ENCODE assay signal across 5 cellular contexts in genomic region chr7:132245539-132245938, GRCh38.
TF ChIP-seq lines count a peak whose summit lies in the region.

No MANE protein-coding gene starts in this region.

TF ChIP-seq in SK-N-SH treated with all-trans-retinoic acid at 6 μM for 48 hours, 23 proteins besides CTCF, POLR2A, EP300 and RAD21:
- no peak for TF ChIP-seq ESRRG (CRISPR knock-in tag; IDR thresholded peaks at IDR 0.05)
- TF ChIP-seq TOX (CRISPR knock-in tag; IDR thresholded peaks at IDR 0.05; ENCODE audit: borderline replicate concordance): no peak
- TF ChIP-seq ZNF8 (CRISPR knock-in tag; IDR thresholded peaks at IDR 0.05): peak; percentile 98
- TF ChIP-seq ZNF565 (CRISPR knock-in tag; conservative IDR thresholded peaks at IDR 0.05; ENCODE audit: low read depth): no peak

TF ChIP-seq in SK-N-SH, 30 proteins besides CTCF, POLR2A, EP300 and RAD21:
- TF ChIP-seq JUND (IDR thresholded peaks at IDR 0.05) (no peak), FOSL2 (IDR thresholded peaks at IDR 0.05; ENCODE audit: borderline replicate concordance, low read depth) (no peak), NFIC (IDR thresholded peaks at IDR 0.05; ENCODE audit: borderline replicate concordance) (no peak), RFX5 (IDR thresholded peaks at IDR 0.05; ENCODE audit: low read length) (no peak), POLR2AphosphoS5 (IDR thresholded peaks at IDR 0.05; ENCODE audit: low read depth, low read length) (no peak), PBX3 (IDR thresholded peaks at IDR 0.05) (no peak)

TF ChIP-seq in HEK293, 187 proteins besides CTCF, POLR2A, EP300 and RAD21 (continues in another document):
- TF ChIP-seq, protein P1, sequence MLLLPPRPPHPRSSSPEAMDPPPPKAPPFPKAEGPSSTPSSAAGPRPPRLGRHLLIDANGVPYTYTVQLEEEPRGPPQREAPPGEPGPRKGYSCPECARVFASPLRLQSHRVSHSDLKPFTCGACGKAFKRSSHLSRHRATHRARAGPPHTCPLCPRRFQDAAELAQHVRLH (tag by site-specific recombination; IDR thresholded peaks at IDR 0.05): peak; percentile 81; the same call in 1 of the 2 replicates
- TF ChIP-seq ZNF544 (tag by site-specific recombination; IDR thresholded peaks at IDR 0.05) (no peak), WT1 (tag by site-specific recombination; IDR thresholded peaks at IDR 0.05) (no peak), PRDM2 (tag by site-specific recombination; IDR thresholded peaks at IDR 0.05; ENCODE audit: borderline replicate concordance) (no peak), ZNF37A (tag by site-specific recombination; IDR thresholded peaks at IDR 0.05) (no peak), ZNF335 (tag by site-specific recombination; conservative IDR thresholded peaks at IDR 0.05) (no peak), ZNF146 (tag by site-specific recombination; IDR thresholded peaks at IDR 0.05) (peak; percentile 98), ZNF140 (tag by site-specific recombination; IDR thresholded peaks at IDR 0.05) (no peak)
- TF ChIP-seq, protein P2, sequence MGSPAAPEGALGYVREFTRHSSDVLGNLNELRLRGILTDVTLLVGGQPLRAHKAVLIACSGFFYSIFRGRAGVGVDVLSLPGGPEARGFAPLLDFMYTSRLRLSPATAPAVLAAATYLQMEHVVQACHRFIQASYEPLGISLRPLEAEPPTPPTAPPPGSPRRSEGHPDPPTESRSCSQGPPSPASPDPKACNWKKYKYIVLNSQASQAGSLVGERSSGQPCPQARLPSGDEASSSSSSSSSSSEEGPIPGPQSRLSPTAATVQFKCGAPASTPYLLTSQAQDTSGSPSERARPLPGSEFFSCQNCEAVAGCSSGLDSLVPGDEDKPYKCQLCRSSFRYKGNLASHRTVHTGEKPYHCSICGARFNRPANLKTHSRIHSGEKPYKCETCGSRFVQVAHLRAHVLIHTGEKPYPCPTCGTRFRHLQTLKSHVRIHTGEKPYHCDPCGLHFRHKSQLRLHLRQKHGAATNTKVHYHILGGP (tag by site-specific recombination; IDR thresholded peaks at IDR 0.05): no peak

TF ChIP-seq in K562, 482 proteins besides CTCF, POLR2A, EP300 and RAD21:
- TF ChIP-seq MED1 (CRISPR knock-in tag; IDR thresholded peaks at IDR 0.05; ENCODE audit: borderline replicate concordance) (no peak), ZNF146 (CRISPR knock-in tag; IDR thresholded peaks at IDR 0.05; ENCODE audit: unreplicated experiment) (peak; percentile 25)
TF ChIP-seq in K562: peak in this region for 1.

TF ChIP-seq in H1, 55 proteins besides CTCF, POLR2A, EP300 and RAD21:
- TF ChIP-seq TCF12 (IDR thresholded peaks at IDR 0.05; ENCODE audit: low read depth, low read length) (no peak), KDM1A (IDR thresholded peaks at IDR 0.05; ENCODE audit: borderline replicate concordance, low read length) (peak; percentile 60; the same call in 1 of the 2 replicates)
